ENCODE assay signal across 15 cellular contexts in genomic region chr11:6526411-6527135, GRCh38. TPM values are rescaled to one million over a fixed set of nuclear protein-coding genes. Genes with fewer than 3 reads are reported as not detected.
A peak's percentile ranks its signal among the peaks of the same experiment; 100 is the strongest.
DNase-seq lines count a peak whose midpoint lies in the region; ATAC-seq, FAIRE-seq and TF ChIP-seq lines count a peak whose summit lies in the region.
"Had no signal": no experiment of that assay in that cellular context is flagged by ENCODE, and none has a peak within 500 bp of the region (broad histone marks: within the 10 kb centered on the region; RNA-seq: fewer than 3 reads in every experiment).

No MANE protein-coding gene starts in this region.

- H3K36me3 Mint-ChIP-seq in CD4-positive, alpha-beta T cell (ENCODE audit: low read depth) = peaks cover 42% of the 10 kb centered on the region
- peaks cover 23% of the 10 kb centered on the region for H3K36me3 Mint-ChIP-seq in activated naive CD8-positive, alpha-beta T cell treated with anti-CD3 and anti-CD28 coated beads, Interleukin-2, amount 50 U/mL, for 24 hours (ENCODE audit: low read depth)

- H3K4me1 Mint-ChIP-seq in CD4-positive, alpha-beta T cell (ENCODE audit: low read depth) = peaks cover 18% of the 10 kb centered on the region
- peaks cover 40% of the 10 kb centered on the region for H3K4me1 Mint-ChIP-seq in activated naive CD8-positive, alpha-beta T cell treated with anti-CD3 and anti-CD28 coated beads, Interleukin-2, amount 50 U/mL, for 24 hours

- H3K4me1 ChIP-seq in right atrium auricular region = no peaks in the 10 kb centered on the region
- H3K4me1 ChIP-seq: esophagus squamous epithelium had no signal

- no peaks in the 10 kb centered on the region for H3K9me3 Mint-ChIP-seq in CD4-positive, alpha-beta T cell
- H3K9me3 Mint-ChIP-seq in activated naive CD8-positive, alpha-beta T cell treated with anti-CD3 and anti-CD28 coated beads, Interleukin-2, amount 50 U/mL, for 24 hours = no peaks in the 10 kb centered on the region

- H3K27ac Mint-ChIP-seq in CD4-positive, alpha-beta T cell = peak overlapping the region; percentile 63
- H3K27ac Mint-ChIP-seq in activated naive CD8-positive, alpha-beta T cell treated with anti-CD3 and anti-CD28 coated beads, Interleukin-2, amount 50 U/mL, for 24 hours = peak overlapping the region; percentile 82

- FAIRE-seq in GM19239 (lab: Jason Lieb, UNC) = peak; percentile 68

- no peak overlapping the region for H3K4me3 ChIP-seq in right atrium auricular region
- H3K4me3 ChIP-seq: esophagus squamous epithelium had no signal

- no peaks in the 10 kb centered on the region for H3K27me3 ChIP-seq in CD4-positive, alpha-beta T cell (ENCODE audit: control insufficient read depth, insufficient read depth, low read length)
- no peaks in the 10 kb centered on the region for H3K27me3 ChIP-seq in right atrium auricular region
- H3K27me3 ChIP-seq: esophagus squamous epithelium had no signal

- intact Hi-C loops in CD4-positive, alpha-beta T cell (cut with DNase I, micrococcal nuclease) = no loop called here

- peak overlapping the region; percentile 22 for H3K27ac ChIP-seq in CD4-positive, alpha-beta T cell (ENCODE audit: low read depth, low read length)
- H3K27ac ChIP-seq in right atrium auricular region = no peak overlapping the region
- H3K27ac ChIP-seq: esophagus squamous epithelium, HL-60 had no signal

- no peak for TF ChIP-seq CTCF in CD4-positive, alpha-beta T cell (IDR thresholded peaks at IDR 0.05)
- TF ChIP-seq CTCF in right atrium auricular region (IDR thresholded peaks at IDR 0.05) = no peak

- POLR2A ChIA-PET in CD4-positive, alpha-beta T cell (lab: Charles Lee) = interaction anchor here (0.8 to 1.4 kb wide), 4 partner anchors 39 to 223 kb away, joined by 3 to 7 read pairs (median 4); partner anchors contain the start of genes ARFIP2, MRPL17 and TIMM10B

- CTCF ChIA-PET in CD4-positive, alpha-beta T cell (lab: Charles Lee) = interaction anchor here (1.4 kb wide), 2 partner anchors 157 to 180 kb away, joined by 5 read pairs; partner anchors contain the start of gene MRPL17

- peak overlapping the region; percentile 54 for H3K4me3 Mint-ChIP-seq in CD4-positive, alpha-beta T cell
- peak overlapping the region; percentile 44 for H3K4me3 Mint-ChIP-seq in activated naive CD8-positive, alpha-beta T cell treated with anti-CD3 and anti-CD28 coated beads, Interleukin-2, amount 50 U/mL, for 24 hours
- H3K4me3 Mint-ChIP-seq: CD14-positive monocyte had no signal

- DNase-seq in CD4-positive, alpha-beta T cell = no peak
- DNase-seq in GM19239 (ENCODE audit: insufficient read length, low spot score) (peak; percentile 8), right atrium auricular region (ENCODE audit: low spot score) (no peak), NCI-H82 (lab: John Stamatoyannopoulos, UW) (no peak), NOMO-1 treated with DMSO at 0.1 percent for 48 hours (lab: John Stamatoyannopoulos, UW; ENCODE audit: unreplicated experiment) (no peak), hippocampal formation (lab: John Stamatoyannopoulos, UW) (no peak)
- DNase-seq in activated naive CD8-positive, alpha-beta T cell treated with anti-CD3 and anti-CD28 coated beads, Interleukin-2, amount 50 U/mL, for 24 hours = no peak
- DNase-seq: activated effector memory CD4-positive, alpha-beta T cell treated with anti-CD3 and anti-CD28 coated beads, Interleukin-2, amount 50 U/mL, for 16 hours; cerebellar nuclear complex; esophagus squamous epithelium; NCI-H510A; stimulated activated CD4-positive, alpha-beta T cell treated with anti-CD3 and anti-CD28 coated beads, Interleukin-4, amount 100 ng/mL, for 4 hours had no signal

- H3K36me3 ChIP-seq in right atrium auricular region = peaks cover 7% of the 10 kb centered on the region

- ATAC-seq in CD4-positive, alpha-beta T cell (ENCODE audit: poor library complexity) = no peak
- ATAC-seq in HG03066 (IDR thresholded peaks at IDR 0.05; ENCODE audit: low read depth, unreplicated experiment) = peak; percentile 56
- peak; percentile 13 for ATAC-seq in activated naive CD8-positive, alpha-beta T cell treated with anti-CD3 and anti-CD28 coated beads, Interleukin-2, amount 50 U/mL, for 24 hours

- H3K9me3 ChIP-seq in CD4-positive, alpha-beta T cell (ENCODE audit: control insufficient read depth, low read length) = no peaks in the 10 kb centered on the region
- no peaks in the 10 kb centered on the region for H3K9me3 ChIP-seq in right atrium auricular region
- H3K9me3 ChIP-seq: esophagus squamous epithelium had no signal

- H3K27me3 Mint-ChIP-seq in CD4-positive, alpha-beta T cell = no peaks in the 10 kb centered on the region
- no peaks in the 10 kb centered on the region for H3K27me3 Mint-ChIP-seq in activated naive CD8-positive, alpha-beta T cell treated with anti-CD3 and anti-CD28 coated beads, Interleukin-2, amount 50 U/mL, for 24 hours

RNA-seq across cellular contexts. Expression of gene DNHD1, which starts 29.5 kb away (rescaled TPM):
- total RNA-seq in CD4-positive, alpha-beta T cell = 10 to 100 TPM; 44.1 to 46.8 TPM
- 1 to 10 TPM; 4.4 to 4.8 TPM for total RNA-seq in right atrium auricular region

RNA-seq across cellular contexts. Expression of gene TIMM10B, which starts 45.3 kb away (rescaled TPM):
- total RNA-seq in CD4-positive, alpha-beta T cell = 10 to 100 TPM; 68.5 to 68.6 TPM
- total RNA-seq in right atrium auricular region = 10 to 100 TPM; 19.8 to 22.6 TPM

RNA-seq across cellular contexts. Expression of gene ARFIP2, which starts 45.4 kb away (rescaled TPM):
- total RNA-seq in CD4-positive, alpha-beta T cell = 10 to 100 TPM; 78.1 to 80.5 TPM
- 10 to 100 TPM; 19.2 to 34.1 TPM for total RNA-seq in right atrium auricular region

RNA-seq across cellular contexts. Expression of gene TRIM3, which starts 52.8 kb away (rescaled TPM):
- total RNA-seq in CD4-positive, alpha-beta T cell = 10 to 100 TPM; 16.4 to 16.6 TPM
- total RNA-seq in right atrium auricular region = 10 to 100 TPM in 1 of 2 donors, 1 to 10 TPM in 1; 7.1 to 19.5 TPM

Comparison
In these comparisons a context has a peak if more than half of its experiments do, and no peak if none do; other contexts are left out.
1. RNA of gene DNHD1, which starts 29.5 kb away (total RNA-seq): 44.1 to 46.8 TPM in CD4-positive, alpha-beta T cell; 4.4 to 4.8 TPM in right atrium auricular region; every median in the first group is over 4 times any median in the second.